Comparison of ENCODE assay signal across 9 cellular contexts in the genomic region with DNA sequence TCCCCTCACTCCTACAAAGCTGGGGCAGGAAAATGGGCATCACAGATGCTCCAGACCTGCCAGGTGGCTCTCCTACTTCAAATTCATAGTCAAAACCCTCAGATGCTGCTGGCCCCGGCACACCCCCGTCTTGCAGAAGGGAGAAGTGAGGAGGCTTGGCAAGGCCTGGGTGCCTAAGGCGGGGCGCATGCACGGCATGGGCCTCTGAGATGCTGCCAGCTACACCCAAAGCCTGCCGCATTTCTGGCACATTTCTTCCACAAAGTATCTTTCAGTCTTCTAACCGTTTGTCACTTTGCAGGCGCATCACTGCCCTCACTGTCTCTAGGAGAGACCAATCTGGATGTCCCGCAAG. TPM values are rescaled to one million over a fixed set of nuclear protein-coding genes. Genes with fewer than 3 reads are reported as not detected.
A peak's percentile ranks its signal among the peaks of the same experiment; 100 is the strongest.
DNase-seq lines count a peak whose midpoint lies in the region; ATAC-seq and TF ChIP-seq lines count a peak whose summit lies in the region.
"Had no signal": no experiment of that assay in that cellular context is flagged by ENCODE, and none has a peak within 500 bp of the region (broad histone marks: within the 10 kb centered on the region; RNA-seq: fewer than 3 reads in every experiment).

No MANE protein-coding gene starts in this region.

- H3K27ac ChIP-seq in adipose tissue (ENCODE audit: low read depth, low read length): peak overlapping the region; percentile 21
- peak overlapping the region; percentile 78 for H3K27ac ChIP-seq in lower lobe of right lung
- peak overlapping the region; percentile 62 for H3K27ac ChIP-seq in temporal lobe (ENCODE audit: low read depth, low read length)

- peaks cover 100% of the 10 kb centered on the region for H3K4me1 Mint-ChIP-seq in activated CD4-positive, alpha-beta T cell treated with anti-CD3 and anti-CD28 coated beads for 36 hours

- H3K4me3 ChIP-seq in lower lobe of right lung: no peak overlapping the region
- H3K4me3 ChIP-seq: mucosa of descending colon had no signal

- H3K9me3 ChIP-seq in lower lobe of right lung: no peaks in the 10 kb centered on the region
- H3K9me3 ChIP-seq: mucosa of descending colon had no signal

- POLR2A ChIA-PET in activated CD4-positive, alpha-beta T cell treated with anti-CD3 and anti-CD28 coated beads for 36 hours (lab: Charles Lee): interaction anchor here (1.6 to 4.8 kb wide), 5 partner anchors 10 to 24 kb away, joined by 4 to 59 read pairs (median 8); a partner anchor contains a TSS

- WGBS in adipose tissue, 3 donors: 67 to 89% (median 73%) methylated on average over 9 of the region's 9 CpGs

- H3K9me3 Mint-ChIP-seq in activated CD4-positive, alpha-beta T cell treated with anti-CD3 and anti-CD28 coated beads for 36 hours (ENCODE audit: low read depth): no peaks in the 10 kb centered on the region

- no peaks in the 10 kb centered on the region for H3K27me3 Mint-ChIP-seq in activated CD4-positive, alpha-beta T cell treated with anti-CD3 and anti-CD28 coated beads for 36 hours

- peaks cover 91% of the 10 kb centered on the region for H3K36me3 ChIP-seq in lower lobe of right lung

- peaks cover 86% of the 10 kb centered on the region for H3K36me3 Mint-ChIP-seq in activated CD4-positive, alpha-beta T cell treated with anti-CD3 and anti-CD28 coated beads for 36 hours (ENCODE audit: low read depth)

- H3K4me3 Mint-ChIP-seq in activated CD4-positive, alpha-beta T cell treated with anti-CD3 and anti-CD28 coated beads for 36 hours: peak overlapping the region; percentile 7

- intact Hi-C loops in activated CD4-positive, alpha-beta T cell treated with anti-CD3 and anti-CD28 coated beads for 36 hours (cut with DNase I, micrococcal nuclease): loop anchor here (1.0 to 5.0 kb wide), 4 partner anchors 9 to 405 kb away; a partner anchor contains a TSS
- intact Hi-C loops in lower lobe of right lung (cut with DNase I): no loop called here

- CTCF ChIA-PET in activated CD4-positive, alpha-beta T cell treated with anti-CD3 and anti-CD28 coated beads for 36 hours (lab: Charles Lee): interaction anchor here (1.3 to 2.8 kb wide), 3 partner anchors 9 to 21 kb away, joined by 6 to 9 read pairs (median 8); no protein-coding TSS in a partner anchor

- peak; percentile 41 for DNase-seq in activated CD4-positive, alpha-beta T cell treated with anti-CD3 and anti-CD28 coated beads for 36 hours
- no peak for DNase-seq in activated CD4-positive, alpha-beta T cell treated with anti-CD3 and anti-CD28 coated beads, Interleukin-2, amount 50 U/mL, for 1 hour
- DNase-seq in lower lobe of right lung: no peak
- no peak for DNase-seq in NCI-H1436 (lab: John Stamatoyannopoulos, UW)
- DNase-seq in left lobe of liver (ENCODE audit: low spot score): no peak
- DNase-seq: mucosa of descending colon had no signal

- peak overlapping the region; percentile 92 for H3K27ac Mint-ChIP-seq in activated CD4-positive, alpha-beta T cell treated with anti-CD3 and anti-CD28 coated beads for 36 hours

- ATAC-seq in activated CD4-positive, alpha-beta T cell treated with anti-CD3 and anti-CD28 coated beads for 36 hours: no peak
- ATAC-seq in lower lobe of right lung (no peak), GM18867 (IDR thresholded peaks at IDR 0.05; ENCODE audit: unreplicated experiment) (no peak), left lobe of liver (no peak)

- no peaks in the 10 kb centered on the region for H3K27me3 ChIP-seq in lower lobe of right lung (ENCODE audit: low read depth)

- peaks cover 75% of the 10 kb centered on the region for H3K4me1 ChIP-seq in lower lobe of right lung

- TF ChIP-seq CTCF in lower lobe of right lung (IDR thresholded peaks at IDR 0.05): no peak

RNA-seq across cellular contexts. Expression of a gene that starts 19.6 kb away (rescaled TPM):
- 100 to 1,000 TPM; 308 to 354 TPM for total RNA-seq in activated CD4-positive, alpha-beta T cell treated with anti-CD3 and anti-CD28 coated beads for 36 hours
- polyA plus RNA-seq in adipose tissue: 100 to 1,000 TPM in 1 of 3 donors, 10 to 100 TPM in 2; 52.1 to 153 (median 90.1) TPM
- 233 TPM for total RNA-seq in lower lobe of right lung
- 59.7 TPM for total RNA-seq in temporal lobe
- 69.5 TPM for total RNA-seq in left lobe of liver

Comparison
In these comparisons a context has a peak if more than half of its experiments do, and no peak if none do; other contexts are left out.
1. H3K27ac ChIP-seq: peak in every context shown above with its lines; median percentile 78 in lower lobe of right lung; 62 in temporal lobe; 21 in adipose tissue.